Comparison of ENCODE assay signal across 7 cellular contexts in the genomic region with DNA sequence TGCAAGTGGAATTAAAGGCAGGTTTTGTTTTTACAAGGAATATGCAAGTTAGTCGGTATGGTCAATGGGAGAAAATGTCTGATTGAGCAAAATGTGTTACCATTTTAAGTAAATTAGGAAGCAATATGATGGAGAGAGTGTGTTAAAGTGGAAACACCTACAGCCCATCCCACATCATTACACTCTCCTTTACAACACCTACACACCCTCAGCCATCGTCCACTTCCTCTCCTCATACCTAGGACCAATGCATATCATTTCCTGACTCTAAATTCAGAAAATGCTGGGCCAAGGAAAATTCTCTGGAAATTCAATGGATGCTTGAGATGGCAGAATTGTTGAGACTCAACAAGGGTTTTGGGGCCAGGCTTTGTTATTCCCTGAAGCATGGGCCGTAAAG. TPM values are rescaled to one million over a fixed set of nuclear protein-coding genes. Genes with fewer than 3 reads are reported as not detected.
"Had no signal": no experiment of that assay in that cellular context is flagged by ENCODE, and none has a peak within 500 bp of the region (broad histone marks: within the 10 kb centered on the region; RNA-seq: fewer than 3 reads in every experiment).

No MANE protein-coding gene starts in this region.

- H3K27ac ChIP-seq: HL-60, RWPE1 had no signal

- H3K27me3 ChIP-seq: MG63 had no signal

- H3K4me3 ChIP-seq: MG63 had no signal

- H3K9me3 ChIP-seq: MG63 had no signal

- DNase-seq: NCI-H1417 treated with DMSO at 0.1 percent for 48 hours, NCI-H2171 had no signal

- H3K36me3 ChIP-seq: MG63 had no signal

RNA-seq across cellular contexts. Expression of a gene that starts 16.4 kb away (rescaled TPM):
- total RNA-seq: OCI-LY7, SK-MEL-5 had no signal
